Comparison of ENCODE assay signal across 1 cellular context in genomic region chr4:140819621-140820020, GRCh38.
TF ChIP-seq lines count a peak whose summit lies in the region.

No MANE protein-coding gene starts in this region.

TF ChIP-seq in GM23338, 12 proteins besides CTCF, POLR2A, EP300 and RAD21 (continued from another document):
- TF ChIP-seq ZNF462 (CRISPR knock-in tag; IDR thresholded peaks at IDR 0.05) (no peak), EZH2 (IDR thresholded peaks at IDR 0.05; ENCODE audit: low read depth, unreplicated experiment) (no peak), JUNB (IDR thresholded peaks at IDR 0.05; ENCODE audit: unreplicated experiment) (no peak), POLR2AphosphoS5 (IDR thresholded peaks at IDR 0.05; ENCODE audit: low read depth) (no peak), NANOG (IDR thresholded peaks at IDR 0.05; ENCODE audit: borderline replicate concordance) (no peak), EZH2phosphoT487 (IDR thresholded peaks at IDR 0.05; ENCODE audit: unreplicated experiment) (no peak), REST (IDR thresholded peaks at IDR 0.05; ENCODE audit: unreplicated experiment) (no peak), STAT1 (IDR thresholded peaks at IDR 0.05; ENCODE audit: unreplicated experiment) (no peak), ETS1 (IDR thresholded peaks at IDR 0.05) (no peak)
